8 cellular contexts compared by ENCODE assay signal in the genomic region with DNA sequence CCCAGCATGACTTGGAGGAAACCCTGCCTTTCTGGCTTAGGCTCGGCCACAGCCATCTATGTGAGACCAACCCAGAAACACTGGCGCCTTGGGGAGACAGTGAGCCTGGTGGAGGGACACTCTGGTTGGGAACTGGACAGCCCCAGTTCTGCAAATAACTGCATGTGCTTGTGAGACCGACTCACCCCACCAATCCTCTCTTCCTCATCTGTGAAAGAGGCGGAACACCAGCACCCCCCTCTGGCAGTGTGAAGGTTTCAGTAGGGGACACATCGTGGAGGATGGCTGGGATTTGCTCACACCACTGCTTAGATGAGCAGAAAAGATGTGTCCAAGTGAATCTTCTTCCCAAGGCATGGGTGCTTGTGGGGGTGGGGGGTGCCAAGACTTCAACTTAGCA. TPM values are rescaled to one million over a fixed set of nuclear protein-coding genes. Genes with fewer than 3 reads are reported as not detected.
DNase-seq lines count a peak whose midpoint lies in the region; ATAC-seq, FAIRE-seq and TF ChIP-seq lines count a peak whose summit lies in the region.

No MANE protein-coding gene starts in this region.

- FAIRE-seq in HTR-8/SVneo (lab: Jason Lieb, UNC), result no peak

- H3K9ac ChIP-seq in DND-41 (ENCODE audit: low read depth, low read length), result no peak overlapping the region

- no peak overlapping the region for H3K27ac ChIP-seq in DND-41 (ENCODE audit: low read length)

- no peak overlapping the region for H3K4me3 ChIP-seq in DND-41 (ENCODE audit: low read depth in 1 of 2, low read length in 2 of 2)
- H3K4me3 ChIP-seq in fibroblast of the aortic adventitia (ENCODE audit: low read depth, low read length), result no peak overlapping the region

- ATAC-seq in DND-41 (ENCODE audit: insufficient read depth, low read depth) (no peak), GM19324 (IDR thresholded peaks at IDR 0.05; ENCODE audit: low FRiP score, unreplicated experiment) (no peak)

- H2AFZ ChIP-seq in DND-41 (ENCODE audit: low read depth, low read length), result no peak overlapping the region

- TF ChIP-seq CTCF in DND-41 (IDR thresholded peaks at IDR 0.05; ENCODE audit: borderline replicate concordance, extremely low read depth, low read length, poor library complexity, severe bottlenecking), result peak; percentile 56
- TF ChIP-seq CTCF in fibroblast of the aortic adventitia (IDR thresholded peaks at IDR 0.05; ENCODE audit: insufficient read depth, low read length), result peak; percentile 39

- no peak overlapping the region for H3K4me2 ChIP-seq in DND-41 (ENCODE audit: insufficient read depth, low read length)

- H4K20me1 ChIP-seq in DND-41 (ENCODE audit: insufficient read depth, low read length), result peaks cover 3% of the 10 kb centered on the region; the same call in 1 of the 2 replicates

- H3K27me3 ChIP-seq in DND-41 (ENCODE audit: insufficient read depth, low read length, poor library complexity), result peaks cover 22% of the 10 kb centered on the region

- H3K36me3 ChIP-seq in DND-41 (ENCODE audit: insufficient read depth, low read length), result no peaks in the 10 kb centered on the region

- no peaks in the 10 kb centered on the region for H3K9me3 ChIP-seq in DND-41 (ENCODE audit: insufficient read depth, low read length, severe bottlenecking)

- DNase-seq in DND-41 (peak; percentile 39), HTR-8/SVneo (ENCODE audit: insufficient read length, low spot score) (peak; percentile 41), UCSD-AML1 (lab: John Stamatoyannopoulos, UW; ENCODE audit: unreplicated experiment) (peak; percentile 65), fibroblast of the aortic adventitia (ENCODE audit: low read depth) (peak; percentile 22), superior temporal gyrus (ENCODE audit: extremely low spot score) (peak; percentile 26), NCI-H2171 (lab: John Stamatoyannopoulos, UW) (no peak), midbrain (lab: John Stamatoyannopoulos, UW) (no peak)

- no peaks in the 10 kb centered on the region for H3K79me2 ChIP-seq in DND-41 (ENCODE audit: insufficient read depth, low read length)

- H3K4me1 ChIP-seq in DND-41 (ENCODE audit: insufficient read depth, low read length), result peaks cover 20% of the 10 kb centered on the region

RNA-seq across cellular contexts. Expression of a gene that starts 43.4 kb away (rescaled TPM):
- total RNA-seq in fibroblast of the aortic adventitia (ENCODE audit: low replicate concordance), result 0.18 and 0.65 TPM in 2 replicates

Comparison
In these comparisons a context has a peak if more than half of its experiments do, and no peak if none do; other contexts are left out.
1. DNase-seq: peak in DND-41 (single experiment), HTR-8/SVneo (single experiment), UCSD-AML1 (single experiment), fibroblast of the aortic adventitia (single experiment) and superior temporal gyrus (single experiment); none in NCI-H2171 (single experiment) and midbrain (single experiment).